Comparison of ENCODE assay signal across 9 cellular contexts in the genomic region with DNA sequence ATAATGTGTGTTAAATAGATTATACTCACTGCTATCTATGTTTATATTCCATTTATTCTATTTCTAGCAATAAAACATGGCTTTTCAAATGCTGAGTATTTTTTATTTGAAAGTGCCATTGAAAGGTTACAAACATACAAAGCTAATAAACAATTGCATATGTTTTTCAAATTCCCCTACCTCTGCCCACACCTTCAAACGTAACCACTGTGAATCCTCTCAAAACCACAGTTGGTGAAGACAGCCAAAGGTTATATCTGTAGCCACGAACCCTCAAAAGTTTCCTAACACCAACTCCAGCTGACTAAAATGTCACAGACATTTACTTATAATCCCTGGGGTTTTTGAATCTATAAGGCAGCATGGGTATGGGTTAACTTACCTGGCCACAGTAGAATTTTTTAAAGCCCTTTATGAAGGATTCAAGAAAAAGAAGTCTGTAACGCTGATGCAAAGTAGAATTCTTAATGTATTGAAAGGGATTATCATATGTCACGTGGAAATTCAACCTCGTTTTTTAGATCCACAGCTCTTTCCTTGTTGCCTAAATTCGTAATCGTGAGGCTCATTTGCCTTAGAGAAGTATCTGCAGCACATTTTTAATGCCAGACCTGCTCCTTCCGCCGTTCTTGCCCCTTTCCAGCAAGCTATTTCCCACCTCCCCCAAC.
A peak's percentile ranks its signal among the peaks of the same experiment; 100 is the strongest.
DNase-seq lines count a peak whose midpoint lies in the region; ATAC-seq and TF ChIP-seq lines count a peak whose summit lies in the region.
"Had no signal": no experiment of that assay in that cellular context is flagged by ENCODE, and none has a peak within 500 bp of the region (broad histone marks: within the 10 kb centered on the region; RNA-seq: fewer than 3 reads in every experiment).

No MANE protein-coding gene starts in this region.

- H3K9me3 Mint-ChIP-seq in brain, result peaks cover 0 to 4% (median 0%) of the 10 kb centered on the region in 5 experiments

- peaks cover 6% of the 10 kb centered on the region for H3K27me3 Mint-ChIP-seq in brain

- peak overlapping the region; percentile 25 to 95 (median 67) for H3K27ac Mint-ChIP-seq in brain

- peaks cover 3% of the 10 kb centered on the region for H3K4me1 ChIP-seq in ovary (ENCODE audit: insufficient read depth)
- no peaks in the 10 kb centered on the region for H3K4me1 ChIP-seq in SJCRH30

- no peak overlapping the region for H3K4me3 ChIP-seq in ovary
- H3K4me3 ChIP-seq in SJCRH30, result no peak overlapping the region

- H3K4me1 Mint-ChIP-seq in brain, result peaks cover 47% of the 10 kb centered on the region

- peak overlapping the region in 3 of 5 experiments; percentile 2 to 71 (median 15) for H3K4me3 Mint-ChIP-seq in brain

- TF ChIP-seq CTCF in brain (conservative IDR thresholded peaks at IDR 0.05) (no peak), ovary (IDR thresholded peaks at IDR 0.05) (no peak)

- H3K9me3 ChIP-seq in ovary, result no peaks in the 10 kb centered on the region
- no peaks in the 10 kb centered on the region for H3K9me3 ChIP-seq in SJCRH30 (replicated peaks)

- TF ChIP-seq POLR2A in ovary (IDR thresholded peaks at IDR 0.05), result no peak

- ATAC-seq in GM18499 (IDR thresholded peaks at IDR 0.05; ENCODE audit: insufficient read depth, unreplicated experiment), result peak; percentile 64
- peak; percentile 68 for ATAC-seq in GM21367 (IDR thresholded peaks at IDR 0.05; ENCODE audit: unreplicated experiment)
- peak; percentile 63 for ATAC-seq in HG03175 (IDR thresholded peaks at IDR 0.05; ENCODE audit: unreplicated experiment)

- TF ChIP-seq EP300 in ovary (IDR thresholded peaks at IDR 0.05), result no peak

- DNase-seq in ovary (no peak), NCI-H1092 treated with DMSO at 0.1 percent for 48 hours (lab: John Stamatoyannopoulos, UW) (no peak), ecto neural progenitor cell (ENCODE audit: low spot score) (no peak), SJCRH30 (no peak)
- DNase-seq: activated CD4-positive, alpha-beta T cell treated with anti-CD3 and anti-CD28 coated beads, Interleukin-2, amount 50 U/mL, for 1 hour had no signal

- H3K36me3 Mint-ChIP-seq in brain, result no peaks in the 10 kb centered on the region

- no peaks in the 10 kb centered on the region for H3K36me3 ChIP-seq in ovary
- no peaks in the 10 kb centered on the region for H3K36me3 ChIP-seq in SJCRH30

- H3K27me3 ChIP-seq in ovary, result no peaks in the 10 kb centered on the region
- H3K27me3 ChIP-seq in SJCRH30, result no peaks in the 10 kb centered on the region

- intact Hi-C loops in ovary (cut with DNase I), result no loop called here

- H3K27ac ChIP-seq in ovary (no peak overlapping the region), SJCRH30 (no peak overlapping the region)

- WGBS in ovary, 3 donors, result 74 to 82% (median 80%) methylated on average over 9 of the region's 9 CpGs
